In genomic region chr7:108102913-108103312, GRCh38 we compare ENCODE assay signal across 1 cellular context.
TF ChIP-seq lines count a peak whose summit lies in the region.

No MANE protein-coding gene starts in this region.

TF ChIP-seq in GM23338, 12 proteins besides CTCF, POLR2A, EP300 and RAD21 (continued from another document):
- TF ChIP-seq ZNF462 (CRISPR knock-in tag; IDR thresholded peaks at IDR 0.05) = no peak
